ENCODE assay signal across 1 cellular context in the genomic region with DNA sequence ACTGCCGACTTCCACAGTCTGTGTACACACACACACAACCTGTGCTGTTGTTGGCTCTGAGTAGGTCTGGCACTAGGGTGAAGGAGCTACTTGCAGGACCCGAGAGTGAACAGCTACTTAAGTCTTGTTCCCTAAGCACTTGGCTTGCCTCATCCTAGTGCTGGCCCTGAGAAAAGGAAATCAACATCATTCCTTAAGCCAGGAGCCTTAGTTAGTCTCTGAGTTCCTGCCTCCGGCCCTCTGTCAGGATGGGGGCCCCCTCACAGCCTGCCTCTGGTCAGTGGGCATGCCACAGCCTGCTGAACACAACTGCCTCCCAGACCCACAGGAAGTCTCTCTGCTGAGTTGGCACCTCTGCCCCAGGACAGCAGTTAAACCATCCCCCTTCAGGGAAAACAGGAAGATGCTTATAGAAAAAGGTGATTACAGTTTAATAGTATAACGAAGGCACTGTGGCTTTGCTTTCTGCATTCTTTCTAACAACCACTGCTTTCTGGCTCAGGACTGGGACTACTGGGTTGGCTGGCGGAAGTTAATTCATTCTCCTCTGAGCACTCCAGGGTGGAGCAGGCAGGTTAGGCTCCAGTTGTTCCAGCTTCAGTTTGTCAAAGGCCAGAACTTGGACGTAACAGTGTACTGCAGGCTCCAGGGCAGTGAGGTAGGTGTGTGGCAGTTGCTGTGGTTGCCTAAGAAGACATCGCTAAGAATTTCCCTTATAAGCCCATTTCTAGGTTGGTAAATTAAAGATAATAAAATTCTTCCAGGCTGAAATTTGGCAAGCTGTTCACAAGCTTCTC.
TF ChIP-seq lines count a peak whose summit lies in the region.

No MANE protein-coding gene starts in this region.

TF ChIP-seq in SK-N-SH, 30 proteins besides CTCF, POLR2A, EP300 and RAD21 (continued from another document):
- TF ChIP-seq NRF1 (IDR thresholded peaks at IDR 0.05; ENCODE audit: low read depth, low read length) (no peak), NFIC (IDR thresholded peaks at IDR 0.05; ENCODE audit: borderline replicate concordance) (no peak), MEF2A (IDR thresholded peaks at IDR 0.05; ENCODE audit: borderline replicate concordance, low read depth) (no peak), CHD2 (IDR thresholded peaks at IDR 0.05; ENCODE audit: low read length, partially characterized antibody) (no peak)
- TF ChIP-seq, protein P1, sequence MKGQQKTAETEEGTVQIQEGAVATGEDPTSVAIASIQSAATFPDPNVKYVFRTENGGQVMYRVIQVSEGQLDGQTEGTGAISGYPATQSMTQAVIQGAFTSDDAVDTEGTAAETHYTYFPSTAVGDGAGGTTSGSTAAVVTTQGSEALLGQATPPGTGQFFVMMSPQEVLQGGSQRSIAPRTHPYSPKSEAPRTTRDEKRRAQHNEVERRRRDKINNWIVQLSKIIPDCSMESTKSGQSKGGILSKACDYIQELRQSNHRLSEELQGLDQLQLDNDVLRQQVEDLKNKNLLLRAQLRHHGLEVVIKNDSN (IDR thresholded peaks at IDR 0.05; ENCODE audit: borderline replicate concordance, low read depth), result no peak
